ENCODE assay signal across 8 cellular contexts in genomic region chr11:119421941-119422504, GRCh38. TPM values are rescaled to one million over a fixed set of nuclear protein-coding genes. Genes with fewer than 3 reads are reported as not detected.
DNase-seq lines count a peak whose midpoint lies in the region; ATAC-seq and TF ChIP-seq lines count a peak whose summit lies in the region.

No MANE protein-coding gene starts in this region.

- H3K27ac ChIP-seq in ascending aorta, result no peak overlapping the region
- H3K27ac ChIP-seq in thoracic aorta, result no peak overlapping the region

- H3K4me3 ChIP-seq in ascending aorta (peak overlapping the region; percentile 5 to 59), thoracic aorta (peak overlapping the region; percentile 66)

- peak; percentile 15 to 51 for ATAC-seq in left cardiac atrium
- no peak for ATAC-seq in thoracic aorta (ENCODE audit: insufficient number of reproducible peaks, low FRiP score, low read depth)
- ATAC-seq in GM21786 (IDR thresholded peaks at IDR 0.05; ENCODE audit: unreplicated experiment), result no peak
- no peak for ATAC-seq in activated CD8-positive, alpha-beta memory T cell treated with anti-CD3 and anti-CD28 coated beads, Interleukin-2, amount 10 ng/mL, durations not matched to agents 7 days and 5 days

- no peaks in the 10 kb centered on the region for H3K36me3 ChIP-seq in ascending aorta
- H3K36me3 ChIP-seq in thoracic aorta, result no peaks in the 10 kb centered on the region

- H3K27me3 ChIP-seq in ascending aorta (no peaks in the 10 kb centered on the region), thoracic aorta (replicated peaks; ENCODE audit: insufficient read depth) (peaks cover 5% of the 10 kb centered on the region)

- intact Hi-C loops in left cardiac atrium (cut with DNase I) (no loop called here), cardiac septum (cut with DNase I) (no loop called here), ascending aorta (cut with DNase I) (no loop called here)

- H3K27ac Mint-ChIP-seq in activated CD8-positive, alpha-beta memory T cell treated with anti-CD3 and anti-CD28 coated beads, Interleukin-2, amount 10 ng/mL, durations not matched to agents 7 days and 5 days, result no peak overlapping the region

- peaks cover 3 to 21% of the 10 kb centered on the region in 2 donors for H3K4me1 ChIP-seq in ascending aorta
- H3K4me1 ChIP-seq in thoracic aorta (ENCODE audit: control insufficient read depth in 1 of 2, low read depth in 2 of 2), result peaks cover 23 to 36% of the 10 kb centered on the region in 2 donors

- peaks cover 54% of the 10 kb centered on the region for H3K27me3 Mint-ChIP-seq in activated CD8-positive, alpha-beta memory T cell treated with anti-CD3 and anti-CD28 coated beads, Interleukin-2, amount 10 ng/mL, durations not matched to agents 7 days and 5 days

- DNase-seq in left cardiac atrium (peak; percentile 21), cardiac septum (ENCODE audit: low spot score) (no peak), ascending aorta (ENCODE audit: low spot score in 2 of 2) (no peak), left kidney (ENCODE audit: low read depth, low spot score) (peak; percentile 77), thoracic aorta (ENCODE audit: low spot score) (no peak), NCI-H446 treated with DMSO at 0.1 percent for 48 hours (lab: John Stamatoyannopoulos, UW) (no peak)
- DNase-seq in activated CD8-positive, alpha-beta memory T cell treated with anti-CD3 and anti-CD28 coated beads, Interleukin-2, amount 10 ng/mL, durations not matched to agents 7 days and 5 days, result no peak

- H3K9me3 ChIP-seq in ascending aorta (no peaks in the 10 kb centered on the region), thoracic aorta (no peaks in the 10 kb centered on the region)

- H3K9me3 Mint-ChIP-seq in activated CD8-positive, alpha-beta memory T cell treated with anti-CD3 and anti-CD28 coated beads, Interleukin-2, amount 10 ng/mL, durations not matched to agents 7 days and 5 days (ENCODE audit: low read depth), result no peaks in the 10 kb centered on the region

- H3K36me3 Mint-ChIP-seq in activated CD8-positive, alpha-beta memory T cell treated with anti-CD3 and anti-CD28 coated beads, Interleukin-2, amount 10 ng/mL, durations not matched to agents 7 days and 5 days, result no peaks in the 10 kb centered on the region

- no peak overlapping the region for H3K4me3 Mint-ChIP-seq in activated CD8-positive, alpha-beta memory T cell treated with anti-CD3 and anti-CD28 coated beads, Interleukin-2, amount 10 ng/mL, durations not matched to agents 7 days and 5 days

- TF ChIP-seq CTCF in ascending aorta (IDR thresholded peaks at IDR 0.05) (no peak), thoracic aorta (IDR thresholded peaks at IDR 0.05) (no peak)

- CTCF ChIA-PET in activated CD8-positive, alpha-beta memory T cell treated with anti-CD3 and anti-CD28 coated beads, Interleukin-2, amount 10 ng/mL, durations not matched to agents 7 days and 5 days (lab: Charles Lee), result no interaction called here

- peaks cover 11% of the 10 kb centered on the region for H3K4me1 Mint-ChIP-seq in activated CD8-positive, alpha-beta memory T cell treated with anti-CD3 and anti-CD28 coated beads, Interleukin-2, amount 10 ng/mL, durations not matched to agents 7 days and 5 days

RNA-seq across cellular contexts. Expression of gene THY1, which starts 0.9 kb away (rescaled TPM):
- total RNA-seq in left cardiac atrium, result 1 to 10 TPM; 6.1 to 7.0 TPM
- 6.8 TPM for total RNA-seq in cardiac septum
- total RNA-seq in ascending aorta, result 3.5 TPM
- 10 to 100 TPM; 12.0 to 15.4 TPM for total RNA-seq in thoracic aorta
- under 1 TPM in 1 of 2 experiments, not detected in 1; 0.30 TPM for total RNA-seq in activated CD8-positive, alpha-beta memory T cell treated with anti-CD3 and anti-CD28 coated beads, Interleukin-2, amount 10 ng/mL, durations not matched to agents 7 days and 5 days

RNA-seq across cellular contexts. Expression of gene USP2, which starts 40.5 kb away (rescaled TPM):
- 10 to 100 TPM; 65.8 to 68.8 TPM for total RNA-seq in left cardiac atrium
- 80.0 TPM for total RNA-seq in cardiac septum
- total RNA-seq in ascending aorta, result not detected
- 1 to 10 TPM in 1 of 2 donors, under 1 TPM in 1; 0.68 to 2.1 TPM for total RNA-seq in thoracic aorta
- total RNA-seq in activated CD8-positive, alpha-beta memory T cell treated with anti-CD3 and anti-CD28 coated beads, Interleukin-2, amount 10 ng/mL, durations not matched to agents 7 days and 5 days, result under 1 TPM; 0.28 to 0.76 TPM

Comparison
In these comparisons a context has a peak if more than half of its experiments do, and no peak if none do; other contexts are left out.
1. DNase-seq: peak in left cardiac atrium (single experiment) and left kidney (single experiment); none in cardiac septum (single experiment), ascending aorta (0 of 2), thoracic aorta (single experiment), NCI-H446 treated with DMSO at 0.1 percent for 48 hours (single experiment) and activated CD8-positive, alpha-beta memory T cell treated with anti-CD3 and anti-CD28 coated beads, Interleukin-2, amount 10 ng/mL, durations not matched to agents 7 days and 5 days (single experiment).
2. ATAC-seq: peak in left cardiac atrium (2 of 2); none in thoracic aorta (single experiment), GM21786 (single experiment) and activated CD8-positive, alpha-beta memory T cell treated with anti-CD3 and anti-CD28 coated beads, Interleukin-2, amount 10 ng/mL, durations not matched to agents 7 days and 5 days (single experiment).
3. RNA of gene USP2, which starts 40.5 kb away (total RNA-seq): 80.0 TPM in cardiac septum (single experiment) and 65.8 to 68.8 TPM in left cardiac atrium; 0.68 to 2.1 TPM in thoracic aorta, 0.28 to 0.76 TPM in activated CD8-positive, alpha-beta memory T cell treated with anti-CD3 and anti-CD28 coated beads, Interleukin-2, amount 10 ng/mL, durations not matched to agents 7 days and 5 days and not detected in ascending aorta (single experiment); every median in the first group is over 10 times any median in the second.